18 cellular contexts compared by ENCODE assay signal in genomic region chr6:106064766-106065165, GRCh38. TPM values are rescaled to one million over a fixed set of nuclear protein-coding genes. Genes with fewer than 3 reads are reported as not detected.
DNase-seq lines count a peak whose midpoint lies in the region; ATAC-seq and TF ChIP-seq lines count a peak whose summit lies in the region.
"Had no signal": no experiment of that assay in that cellular context is flagged by ENCODE, and none has a peak within 500 bp of the region (broad histone marks: within the 10 kb centered on the region; RNA-seq: fewer than 3 reads in every experiment).

No MANE protein-coding gene starts in this region.

- no peak overlapping the region for H2AFZ ChIP-seq in ACC112 (ENCODE audit: low read length, unreplicated experiment)
- H2AFZ ChIP-seq: PC-9 had no signal

- H3K27ac ChIP-seq in ACC112 (ENCODE audit: low read depth, low read length): peak overlapping the region; percentile 76; the same call in 1 of the 2 replicates
- peak overlapping the region; percentile 86 for H3K27ac ChIP-seq in epithelial cell of prostate
- H3K27ac ChIP-seq in psoas muscle: no peak overlapping the region
- H3K27ac ChIP-seq: A549, HL-60, PC-9, SJSA1 had no signal

- peaks cover 39% of the 10 kb centered on the region for H3K4me1 ChIP-seq in ACC112 (ENCODE audit: control insufficient read depth, insufficient read depth, low read length, unreplicated experiment)
- H3K4me1 ChIP-seq in psoas muscle: no peaks in the 10 kb centered on the region
- H3K4me1 ChIP-seq: BE2C had no signal

- no peaks in the 10 kb centered on the region for H3K79me2 ChIP-seq in ACC112 (ENCODE audit: control insufficient read depth, insufficient read depth, low read length, unreplicated experiment)

- intact Hi-C loops in psoas muscle (cut with DNase I): no loop called here

- ATAC-seq in psoas muscle: no peak
- ATAC-seq: A549 had no signal

- DNase-seq in EH (ENCODE audit: low read depth) (peak; percentile 70), MG63 (peak; percentile 15), epithelial cell of prostate (ENCODE audit: low read depth, low spot score) (no peak), COR-L47 (lab: John Stamatoyannopoulos, UW) (no peak), psoas muscle (no peak), GM13976 (ENCODE audit: low spot score) (no peak), NCI-H1105 (lab: John Stamatoyannopoulos, UW) (no peak)
- DNase-seq: CD4-positive, alpha-beta T cell; GDM1; NCI-H1436 treated with DMSO at 0.1 percent for 48 hours; NCI-H2081; NCI-H774; PC-9 had no signal

- in situ Hi-C loops in GM13976 (cut with MboI; ENCODE audit: low sequenced_read_pairs, unreplicated experiment): no loop called here

- H3K4me3 ChIP-seq in ACC112 (ENCODE audit: low read depth, low read length): no peak overlapping the region
- no peak overlapping the region for H3K4me3 ChIP-seq in MG63
- no peak overlapping the region for H3K4me3 ChIP-seq in psoas muscle
- H3K4me3 ChIP-seq: A549, PC-9, SJSA1 had no signal

- H3K36me3 ChIP-seq in ACC112 (ENCODE audit: insufficient read depth, low read length): no peaks in the 10 kb centered on the region
- no peaks in the 10 kb centered on the region for H3K36me3 ChIP-seq in MG63
- no peaks in the 10 kb centered on the region for H3K36me3 ChIP-seq in psoas muscle (ENCODE audit: insufficient read depth in 1 of 2, low read depth in 1 of 2)
- H3K36me3 ChIP-seq: BE2C, SJSA1 had no signal

- TF ChIP-seq CTCF in psoas muscle (IDR thresholded peaks at IDR 0.05) (no peak), GM13976 (IDR thresholded peaks at IDR 0.05; ENCODE audit: borderline replicate concordance, control extremely low read depth, extremely low read depth, insufficient read depth, missing control alignments) (no peak)

- H3K27me3 ChIP-seq in ACC112 (ENCODE audit: insufficient read depth, low read length): no peaks in the 10 kb centered on the region
- no peaks in the 10 kb centered on the region for H3K27me3 ChIP-seq in MG63
- H3K27me3 ChIP-seq in psoas muscle (ENCODE audit: insufficient read depth in 3 of 3, low read length in 2 of 3): peaks cover 0 to 1% (median 0%) of the 10 kb centered on the region in 3 donors
- H3K27me3 ChIP-seq: BE2C, SJSA1 had no signal

- H3K9me3 ChIP-seq in MG63: no peaks in the 10 kb centered on the region
- no peaks in the 10 kb centered on the region for H3K9me3 ChIP-seq in psoas muscle
- H3K9me3 ChIP-seq: A549, BE2C, SJSA1 had no signal

- WGBS in psoas muscle, 3 donors: 56 to 92% (median 84%) methylated on average over 1 of the region's 1 CpG

RNA-seq across cellular contexts. Expression of gene PRDM1, which starts 21.4 kb away (rescaled TPM):
- not detected in 2 replicates for total RNA-seq in MG63 (2014; rRNA removed; shearing (Covaris generic); ENCODE audit: low replicate concordance)
- total RNA-seq in psoas muscle: 1 to 10 TPM; 1.3 to 2.0 (median 1.7) TPM
- under 1 TPM; 0.33 to 0.72 (median 0.36) TPM for polyA plus RNA-seq in psoas muscle

Comparison
In these comparisons a context has a peak if more than half of its experiments do, and no peak if none do; other contexts are left out.
1. DNase-seq: peak in EH (single experiment) and MG63 (single experiment); none in epithelial cell of prostate (single experiment), COR-L47 (single experiment), psoas muscle (0 of 2), GM13976 (single experiment) and NCI-H1105 (single experiment).